In genomic region chr11:29448246-29448877, GRCh38 we compare ENCODE assay signal across 9 cellular contexts.
DNase-seq lines count a peak whose midpoint lies in the region; ATAC-seq, FAIRE-seq and TF ChIP-seq lines count a peak whose summit lies in the region.
"Had no signal": no experiment of that assay in that cellular context is flagged by ENCODE, and none has a peak within 500 bp of the region (broad histone marks: within the 10 kb centered on the region; RNA-seq: fewer than 3 reads in every experiment).

No MANE protein-coding gene starts in this region.

- TF ChIP-seq POLR2A in thyroid gland (IDR thresholded peaks at IDR 0.05) (no peak), GM12891 (IDR thresholded peaks at IDR 0.05; ENCODE audit: low read depth, low read length) (no peak)

- peak; percentile 54 for DNase-seq in AG20443 (ENCODE audit: low spot score)
- peak; percentile 66 for DNase-seq in Karpas-422
- no peak for DNase-seq in thyroid gland
- DNase-seq in ureter (ENCODE audit: low spot score) = no peak
- no peak for DNase-seq in GM12891 (ENCODE audit: insufficient read length, low spot score)

- ATAC-seq in HG02852 (IDR thresholded peaks at IDR 0.05; ENCODE audit: unreplicated experiment) = no peak

- H3K4me3 Mint-ChIP-seq in brain = no peak overlapping the region
- H3K4me3 Mint-ChIP-seq: central memory CD8-positive, alpha-beta T cell had no signal

- no peaks in the 10 kb centered on the region for H3K9me2 ChIP-seq in Karpas-422 (replicated peaks; ENCODE audit: insufficient read depth, low read length)

- TF ChIP-seq RAD21 in liver (IDR thresholded peaks at IDR 0.05) = peak; percentile 52 to 62

- H3K27ac ChIP-seq in Karpas-422 (ENCODE audit: low read length) (no peak overlapping the region), liver (ENCODE audit: low read depth in 1 of 2, low read length in 2 of 2) (no peak overlapping the region), thyroid gland (no peak overlapping the region)

- no peaks in the 10 kb centered on the region for H4K20me1 ChIP-seq in Karpas-422 (ENCODE audit: insufficient read depth, low read depth, low read length)

- WGBS in liver = 74% methylated on average over 3 of the region's 3 CpGs
- 42 to 44% methylated on average over 3 of the region's 3 CpGs for WGBS in thyroid gland, 2 donors

- H3K36me3 ChIP-seq in Karpas-422 (ENCODE audit: insufficient read depth, low read length) (no peaks in the 10 kb centered on the region), liver (ENCODE audit: control insufficient read depth in 4 of 4, insufficient read depth in 3 of 4, low read depth in 1 of 4, low read length in 3 of 4) (no peaks in the 10 kb centered on the region), thyroid gland (no peaks in the 10 kb centered on the region)

- no peaks in the 10 kb centered on the region for H3K27me3 ChIP-seq in Karpas-422 (ENCODE audit: low read length)
- peaks cover 0 to 4% (median 0%) of the 10 kb centered on the region in 4 donors for H3K27me3 ChIP-seq in liver (ENCODE audit: control insufficient read depth in 4 of 4, insufficient read depth in 4 of 4, low read length in 3 of 4)
- no peaks in the 10 kb centered on the region for H3K27me3 ChIP-seq in thyroid gland

- H3K4me1 ChIP-seq in Karpas-422 (ENCODE audit: low read length) = no peaks in the 10 kb centered on the region
- H3K4me1 ChIP-seq in liver (ENCODE audit: control insufficient read depth in 4 of 4, insufficient read depth in 4 of 4, low read length in 3 of 4) = no peaks in the 10 kb centered on the region
- no peaks in the 10 kb centered on the region for H3K4me1 ChIP-seq in thyroid gland

- no peaks in the 10 kb centered on the region for H3K36me3 Mint-ChIP-seq in brain

- no peaks in the 10 kb centered on the region for H3K79me2 ChIP-seq in Karpas-422 (ENCODE audit: low read length)

- H3K9me3 ChIP-seq in Karpas-422 (ENCODE audit: low read length) (no peaks in the 10 kb centered on the region), liver (ENCODE audit: control insufficient read depth in 4 of 4, low read length in 3 of 4) (no peaks in the 10 kb centered on the region), thyroid gland (no peaks in the 10 kb centered on the region)

- no peak overlapping the region for H3K4me2 ChIP-seq in Karpas-422 (ENCODE audit: low read depth, low read length, poor library complexity, severe bottlenecking)

- no peaks in the 10 kb centered on the region for H3K27me3 Mint-ChIP-seq in brain
- H3K27me3 Mint-ChIP-seq: central memory CD8-positive, alpha-beta T cell had no signal

- TF ChIP-seq CTCF in brain (conservative IDR thresholded peaks at IDR 0.05) (peak; percentile 83 to 94), liver (IDR thresholded peaks at IDR 0.05; ENCODE audit: low read depth, low read length, missing input control) (peak; percentile 24), thyroid gland (IDR thresholded peaks at IDR 0.05) (peak in 1 of 6 experiments; percentile 32)

- FAIRE-seq in GM12891 (lab: Jason Lieb, UNC) = no peak

- H3K9me3 Mint-ChIP-seq in brain = no peaks in the 10 kb centered on the region

- H3K4me1 Mint-ChIP-seq in brain = peaks cover 17% of the 10 kb centered on the region
- H3K4me1 Mint-ChIP-seq: central memory CD8-positive, alpha-beta T cell had no signal

- H3K9ac ChIP-seq in Karpas-422 (ENCODE audit: low read length) = no peak overlapping the region
- H3K9ac ChIP-seq in liver (ENCODE audit: low read depth in 1 of 2, low read length in 2 of 2) = no peak overlapping the region

- no peak overlapping the region for H3K27ac Mint-ChIP-seq in brain

- H2AFZ ChIP-seq in Karpas-422 (ENCODE audit: low read length) = no peak overlapping the region

- H3K4me3 ChIP-seq in Karpas-422 (ENCODE audit: low read length) (no peak overlapping the region), liver (ENCODE audit: low read depth in 1 of 3, low read length in 3 of 3) (no peak overlapping the region), thyroid gland (replicated peaks in 1 of 3) (no peak overlapping the region)

- intact Hi-C loops in thyroid gland (cut with DNase I) = no loop called here

TF ChIP-seq in liver, 16 proteins besides CTCF, POLR2A, EP300 and RAD21:
- TF ChIP-seq HNF4A (conservative IDR thresholded peaks at IDR 0.05) = no peak
- TF ChIP-seq GABPA (IDR thresholded peaks at IDR 0.05 in 1 of 2, conservative IDR thresholded peaks at IDR 0.05 in 1 of 2) = no peak
- no peak for TF ChIP-seq ATF3 (IDR thresholded peaks at IDR 0.05)
- TF ChIP-seq RXRA (IDR thresholded peaks at IDR 0.05) = no peak
- no peak for TF ChIP-seq YY1 (IDR thresholded peaks at IDR 0.05)
- no peak for TF ChIP-seq EGR1 (IDR thresholded peaks at IDR 0.05; ENCODE audit: low read depth in 2 of 2)
- no peak for TF ChIP-seq JUND (IDR thresholded peaks at IDR 0.05)
- no peak for TF ChIP-seq NR2F2 (IDR thresholded peaks at IDR 0.05)
- TF ChIP-seq, protein P1, sequence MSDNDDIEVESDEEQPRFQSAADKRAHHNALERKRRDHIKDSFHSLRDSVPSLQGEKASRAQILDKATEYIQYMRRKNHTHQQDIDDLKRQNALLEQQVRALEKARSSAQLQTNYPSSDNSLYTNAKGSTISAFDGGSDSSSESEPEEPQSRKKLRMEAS (IDR thresholded peaks at IDR 0.05) = no peak
- no peak for TF ChIP-seq FOXA1 (IDR thresholded peaks at IDR 0.05)

TF ChIP-seq in GM12891, 5 proteins besides CTCF, POLR2A, EP300 and RAD21:
- TF ChIP-seq POLR2AphosphoS5 (IDR thresholded peaks at IDR 0.05; ENCODE audit: low read depth, low read length) (no peak), PAX5 (IDR thresholded peaks at IDR 0.05; ENCODE audit: insufficient read depth, low read length, severe bottlenecking) (no peak), TAF1 (IDR thresholded peaks at IDR 0.05; ENCODE audit: low read depth, low read length) (no peak), POU2F2 (IDR thresholded peaks at IDR 0.05; ENCODE audit: low read depth, low read length) (no peak), SPI1 (IDR thresholded peaks at IDR 0.05; ENCODE audit: low read depth, low read length) (no peak)
TF ChIP-seq in GM12891: peak in this region for 0.

Comparison
In these comparisons a context has a peak if more than half of its experiments do, and no peak if none do; other contexts are left out.
1. DNase-seq: peak in AG20443 (single experiment) and Karpas-422 (single experiment); none in thyroid gland (0 of 2), ureter (single experiment) and GM12891 (single experiment).